In the genomic region with DNA sequence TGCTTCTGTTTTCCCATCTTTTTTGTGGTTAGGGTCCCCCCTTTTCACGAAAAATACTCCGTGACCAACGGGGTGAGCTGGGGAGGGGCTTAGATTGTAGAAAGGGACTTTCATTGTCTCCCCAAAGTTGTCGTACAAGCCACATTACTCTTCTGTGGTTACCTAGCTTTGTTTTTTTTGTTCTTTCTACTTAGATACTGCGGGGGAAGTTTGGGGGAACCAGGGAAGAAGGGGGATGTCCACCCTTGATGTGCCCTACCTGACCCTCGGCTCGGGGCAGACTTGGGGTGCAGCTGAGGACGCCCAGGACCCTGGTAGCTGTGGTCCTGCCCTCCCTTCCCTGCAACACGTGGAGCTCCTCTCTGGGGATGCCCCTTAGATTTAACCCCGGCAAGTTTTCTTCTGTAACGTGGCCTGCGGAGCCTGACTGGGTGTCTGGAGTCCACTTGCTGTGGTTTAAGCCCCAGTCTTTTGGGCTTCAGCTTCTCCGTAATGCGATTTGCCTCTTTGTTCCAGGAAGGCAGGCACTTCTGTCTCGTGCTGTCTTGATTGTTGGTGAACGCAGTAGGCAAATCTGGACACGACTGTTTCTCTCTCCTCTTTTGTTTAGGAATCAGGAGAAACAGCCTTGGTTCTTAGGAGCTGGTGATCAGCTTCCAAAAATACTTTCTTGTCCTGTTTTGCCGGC, we compare ENCODE assay signal across 8 cellular contexts. TPM values are rescaled to one million over a fixed set of nuclear protein-coding genes. Genes with fewer than 3 reads are reported as not detected.
DNase-seq lines count a peak whose midpoint lies in the region; ATAC-seq and TF ChIP-seq lines count a peak whose summit lies in the region.

No MANE protein-coding gene starts in this region.

- TF ChIP-seq CTCF in GM06990 (IDR thresholded peaks at IDR 0.05; ENCODE audit: insufficient read depth, low read length, poor library complexity, severe bottlenecking): no peak

- H3K4me1 Mint-ChIP-seq in activated CD4-positive, alpha-beta T cell treated with anti-CD3 and anti-CD28 coated beads, Interleukin-2, amount 10 ng/mL, durations not matched to agents 24 days and 14 days: peaks cover 46% of the 10 kb centered on the region
- H3K4me1 Mint-ChIP-seq in stimulated activated naive B cell treated with anti-CD40 and anti-IgM and Interleukin-4, amounts not matched to agents 10 μg/mL and 1 μg/mL and 100 μg/mL, for 72 hours: peaks cover 36 to 60% of the 10 kb centered on the region in 2 donors

- peak; percentile 49 for DNase-seq in GM06990 (ENCODE audit: extremely low read depth, insufficient read length)
- peak; percentile 58 for DNase-seq in NAMALWA (ENCODE audit: low spot score)
- peak; percentile 85 for DNase-seq in activated CD4-positive, alpha-beta T cell treated with anti-CD3 and anti-CD28 coated beads, Interleukin-2, amount 10 ng/mL, durations not matched to agents 24 days and 14 days
- peak; percentile 60 for DNase-seq in ecto neural progenitor cell (ENCODE audit: low spot score)
- peak; percentile 31 to 51 for DNase-seq in lung microvascular endothelial cell (ENCODE audit: low read depth in 2 of 2)
- DNase-seq in stimulated activated naive B cell treated with anti-CD40 and anti-IgM and Interleukin-4, amounts not matched to agents 10 μg/mL and 1 μg/mL and 100 μg/mL, for 72 hours: peak; percentile 37
- DNase-seq in NCI-H446 treated with DMSO at 0.1 percent for 48 hours (lab: John Stamatoyannopoulos, UW): no peak

- peaks cover under 1% of the 10 kb centered on the region for H3K36me3 ChIP-seq in GM06990 (ENCODE audit: control insufficient read depth, insufficient read depth, low read length)

- H3K4me3 Mint-ChIP-seq in activated CD4-positive, alpha-beta T cell treated with anti-CD3 and anti-CD28 coated beads, Interleukin-2, amount 10 ng/mL, durations not matched to agents 24 days and 14 days: peak overlapping the region; percentile 94
- peak overlapping the region; percentile 99 for H3K4me3 Mint-ChIP-seq in stimulated activated naive B cell treated with anti-CD40 and anti-IgM and Interleukin-4, amounts not matched to agents 10 μg/mL and 1 μg/mL and 100 μg/mL, for 72 hours

- H3K27ac Mint-ChIP-seq in activated CD4-positive, alpha-beta T cell treated with anti-CD3 and anti-CD28 coated beads, Interleukin-2, amount 10 ng/mL, durations not matched to agents 24 days and 14 days: peak overlapping the region; percentile 100
- H3K27ac Mint-ChIP-seq in stimulated activated naive B cell treated with anti-CD40 and anti-IgM and Interleukin-4, amounts not matched to agents 10 μg/mL and 1 μg/mL and 100 μg/mL, for 72 hours: peak overlapping the region; percentile 99

- peaks cover 22% of the 10 kb centered on the region for H3K36me3 Mint-ChIP-seq in activated CD4-positive, alpha-beta T cell treated with anti-CD3 and anti-CD28 coated beads, Interleukin-2, amount 10 ng/mL, durations not matched to agents 24 days and 14 days (ENCODE audit: low read depth)
- peaks cover 6 to 15% of the 10 kb centered on the region in 2 donors for H3K36me3 Mint-ChIP-seq in stimulated activated naive B cell treated with anti-CD40 and anti-IgM and Interleukin-4, amounts not matched to agents 10 μg/mL and 1 μg/mL and 100 μg/mL, for 72 hours

- peak overlapping the region; percentile 81 for H3K4me3 ChIP-seq in GM06990 (replicated peaks; ENCODE audit: low read depth, low read length)

- H3K27me3 ChIP-seq in GM06990 (replicated peaks; ENCODE audit: control insufficient read depth, insufficient read depth, low read length): no peaks in the 10 kb centered on the region

- intact Hi-C loops in activated CD4-positive, alpha-beta T cell treated with anti-CD3 and anti-CD28 coated beads, Interleukin-2, amount 10 ng/mL, durations not matched to agents 24 days and 14 days (cut with micrococcal nuclease): loop anchor here (1.0 to 5.0 kb wide), 5 partner anchors 11 to 97 kb away; a partner anchor contains a TSS

- no peaks in the 10 kb centered on the region for H3K27me3 Mint-ChIP-seq in activated CD4-positive, alpha-beta T cell treated with anti-CD3 and anti-CD28 coated beads, Interleukin-2, amount 10 ng/mL, durations not matched to agents 24 days and 14 days
- no peaks in the 10 kb centered on the region for H3K27me3 Mint-ChIP-seq in stimulated activated naive B cell treated with anti-CD40 and anti-IgM and Interleukin-4, amounts not matched to agents 10 μg/mL and 1 μg/mL and 100 μg/mL, for 72 hours

- no peaks in the 10 kb centered on the region for H3K9me3 Mint-ChIP-seq in activated CD4-positive, alpha-beta T cell treated with anti-CD3 and anti-CD28 coated beads, Interleukin-2, amount 10 ng/mL, durations not matched to agents 24 days and 14 days
- H3K9me3 Mint-ChIP-seq in stimulated activated naive B cell treated with anti-CD40 and anti-IgM and Interleukin-4, amounts not matched to agents 10 μg/mL and 1 μg/mL and 100 μg/mL, for 72 hours: no peaks in the 10 kb centered on the region

- peak; percentile 51 to 57 for ATAC-seq in stimulated activated naive B cell treated with anti-CD40 and anti-IgM and Interleukin-4, amounts not matched to agents 10 μg/mL and 1 μg/mL and 100 μg/mL, for 72 hours (replicated peaks)
- ATAC-seq in GM19467 (IDR thresholded peaks at IDR 0.05; ENCODE audit: unreplicated experiment): no peak

RNA-seq across cellular contexts. Expression of a gene that starts 0.9 kb away (rescaled TPM):
- 92.2 and 93.5 TPM in 2 replicates for total RNA-seq in activated CD4-positive, alpha-beta T cell treated with anti-CD3 and anti-CD28 coated beads, Interleukin-2, amount 10 ng/mL, durations not matched to agents 24 days and 14 days
- 16.6 and 25.4 TPM in 2 replicates for total RNA-seq in lung microvascular endothelial cell
